ENCODE assay signal across 7 cellular contexts in the genomic region with DNA sequence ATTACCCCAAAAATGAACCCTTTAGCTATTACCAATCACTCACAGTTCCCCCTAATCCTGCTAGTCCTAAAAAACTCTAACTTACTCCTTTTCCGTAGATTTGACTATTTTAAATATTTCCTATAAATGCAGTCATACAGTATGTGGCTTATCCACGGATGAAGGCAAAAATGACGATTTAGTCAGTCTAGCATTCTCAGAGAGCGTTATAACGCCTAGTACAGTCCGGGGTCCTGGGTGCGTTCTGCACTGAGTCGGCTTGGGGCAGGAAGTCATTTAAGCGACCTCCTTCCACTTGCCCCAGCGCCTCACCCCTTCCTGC. TPM values are rescaled to one million over a fixed set of nuclear protein-coding genes. Genes with fewer than 3 reads are reported as not detected.
DNase-seq lines count a peak whose midpoint lies in the region; ATAC-seq, FAIRE-seq and TF ChIP-seq lines count a peak whose summit lies in the region.

No MANE protein-coding gene starts in this region.

- no peak for ATAC-seq in HG03439 (IDR thresholded peaks at IDR 0.05; ENCODE audit: unreplicated experiment)

- no peak overlapping the region for H4K91ac ChIP-seq in neuronal stem cell (ENCODE audit: low read depth, low read length, poor library complexity)

- peak overlapping the region; percentile 99 for H2BK5ac ChIP-seq in neuronal stem cell (ENCODE audit: low read length)

- H2AFZ ChIP-seq in neuronal stem cell (ENCODE audit: low read length): peak overlapping the region; percentile 97

- H3K27ac ChIP-seq in HUES48 (ENCODE audit: low read depth, low read length) (peak overlapping the region; percentile 80), coronary artery (peak overlapping the region; percentile 86 to 95), neuronal stem cell (replicated peaks; ENCODE audit: low read length) (no peak overlapping the region)

- no peak overlapping the region for H3K4me2 ChIP-seq in neuronal stem cell (ENCODE audit: insufficient read depth, low read length, poor library complexity, severe bottlenecking)

- peak overlapping the region; percentile 91 for H3K4me3 ChIP-seq in HUES48 (ENCODE audit: low read depth, low read length)
- peak overlapping the region; percentile 94 for H3K4me3 ChIP-seq in coronary artery
- H3K4me3 ChIP-seq in neuronal stem cell (ENCODE audit: low read length in 2 of 2): peak overlapping the region; percentile 92 to 98

- FAIRE-seq in GM19239 (lab: Jason Lieb, UNC): no peak

- no peak for TF ChIP-seq CTCF in coronary artery (IDR thresholded peaks at IDR 0.05)

- no peak overlapping the region for H2BK120ac ChIP-seq in neuronal stem cell (ENCODE audit: low read depth, low read length)

- no peak overlapping the region for H3K4ac ChIP-seq in neuronal stem cell (ENCODE audit: low read length)

- H3K23ac ChIP-seq in neuronal stem cell (ENCODE audit: low read depth, low read length, poor library complexity): no peak overlapping the region

- H3K36me3 ChIP-seq in HUES48 (ENCODE audit: control insufficient read depth, insufficient read depth, low read length) (0 out of 2 replicates have a peak, but pooled peaks cover 4% of the 10 kb centered on the region), neuronal stem cell (replicated peaks in 1 of 2; ENCODE audit: control insufficient read depth in 2 of 2, insufficient read depth in 2 of 2, low read length in 2 of 2) (peaks cover 2 to 29% of the 10 kb centered on the region in 2 donors)

- no peak overlapping the region for H3K18ac ChIP-seq in neuronal stem cell (ENCODE audit: low read length)

- peak overlapping the region; percentile 92 for H3K9ac ChIP-seq in HUES48 (ENCODE audit: low read depth, low read length)
- no peak overlapping the region for H3K9ac ChIP-seq in neuronal stem cell (ENCODE audit: low read depth, low read length, poor library complexity)

- WGBS in neuronal stem cell (ENCODE audit: extremely low coverage in 2 of 2, insufficient read length in 2 of 2, insufficient replicate concordance in 1 of 2), 2 donors: no CpG with 5 or more reads among the region's 10 CpGs

- no peak overlapping the region for H2AK5ac ChIP-seq in neuronal stem cell (ENCODE audit: low read depth, low read length)

- H4K8ac ChIP-seq in neuronal stem cell (ENCODE audit: low read depth, low read length): no peak overlapping the region

- H3K4me1 ChIP-seq in HUES48 (ENCODE audit: control insufficient read depth, insufficient read depth, low read length) (no peaks in the 10 kb centered on the region), neuronal stem cell (ENCODE audit: control insufficient read depth in 2 of 2, insufficient read depth in 1 of 2, low read depth in 1 of 2, low read length in 2 of 2) (peaks cover 3 to 5% of the 10 kb centered on the region in 2 donors)

- H3K27me3 ChIP-seq in HUES48 (ENCODE audit: control insufficient read depth, insufficient read depth, low read length) (no peaks in the 10 kb centered on the region), neuronal stem cell (ENCODE audit: control insufficient read depth in 3 of 3, insufficient read depth in 3 of 3, low read depth in 1 of 3, low read length in 3 of 3) (no peaks in the 10 kb centered on the region)

- no peak overlapping the region for H2BK15ac ChIP-seq in neuronal stem cell (ENCODE audit: low read length)

- no peak overlapping the region for H3K14ac ChIP-seq in neuronal stem cell (ENCODE audit: low read length)

- DNase-seq in GM19239 (ENCODE audit: insufficient read length, low spot score) (peak; percentile 68), coronary artery (ENCODE audit: low spot score) (no peak), neuronal stem cell (ENCODE audit: low spot score) (no peak), NCI-H1930 (lab: John Stamatoyannopoulos, UW) (no peak), activated gamma-delta T cell (lab: John Stamatoyannopoulos, UW) (no peak)

- H3K9me3 ChIP-seq in HUES48 (ENCODE audit: control insufficient read depth, insufficient read depth, low read length): no peaks in the 10 kb centered on the region
- H3K9me3 ChIP-seq in neuronal stem cell (replicated peaks in 1 of 2; ENCODE audit: control insufficient read depth in 2 of 2, insufficient read depth in 1 of 2, low read depth in 1 of 2, low read length in 2 of 2): peaks cover 0 to 32% of the 10 kb centered on the region in 2 donors

- peaks cover 4% of the 10 kb centered on the region for H3K79me1 ChIP-seq in neuronal stem cell (ENCODE audit: low read depth, low read length)

- no peak overlapping the region for H2BK12ac ChIP-seq in neuronal stem cell (ENCODE audit: low read length)

RNA-seq across cellular contexts. Expression of a gene that starts 0.5 kb away (rescaled TPM):
- 3.3 TPM for polyA plus RNA-seq in neuronal stem cell (2013, experiment 1 of 2)
- 3.6 TPM for polyA plus RNA-seq in neuronal stem cell (2013, experiment 2 of 2)

RNA-seq across cellular contexts. Expression of a gene that starts 7.2 kb away (rescaled TPM):
- polyA plus RNA-seq in neuronal stem cell (2013, experiment 1 of 2): 7.3 TPM
- polyA plus RNA-seq in neuronal stem cell (2013, experiment 2 of 2): 7.5 TPM

RNA-seq across cellular contexts. Expression of a gene that starts 45.0 kb away (rescaled TPM):
- polyA plus RNA-seq in neuronal stem cell (2013, experiment 1 of 2): 16.2 TPM
- 16.2 TPM for polyA plus RNA-seq in neuronal stem cell (2013, experiment 2 of 2)
